ENCODE assay signal across 14 cellular contexts in genomic region chrX:101040197-101040596, GRCh38. TPM values are rescaled to one million over a fixed set of nuclear protein-coding genes. Genes with fewer than 3 reads are reported as not detected.
"Had no signal": no experiment of that assay in that cellular context is flagged by ENCODE, and none has a peak within 500 bp of the region (broad histone marks: within the 10 kb centered on the region; RNA-seq: fewer than 3 reads in every experiment).

No MANE protein-coding gene starts in this region.

- H3K4me3 Mint-ChIP-seq: activated CD4-positive, alpha-beta T cell treated with anti-CD3 and anti-CD28 coated beads, Interleukin-2, amount 10 ng/mL, durations not matched to agents 7 days and 5 days; brain; dendritic cell treated with granulocyte-macrophage colony-stimulating factor and Interleukin-4, amounts not matched to agents 40 ng/mL and 50 ng/mL, for 4 days; naive thymus-derived CD4-positive, alpha-beta T cell had no signal

- H3K27me3 ChIP-seq: tibial artery, vagina had no signal

- H3K4me3 ChIP-seq: tibial artery, vagina had no signal

- H3K27me3 Mint-ChIP-seq: activated CD4-positive, alpha-beta T cell treated with anti-CD3 and anti-CD28 coated beads, Interleukin-2, amount 10 ng/mL, durations not matched to agents 7 days and 5 days; dendritic cell treated with granulocyte-macrophage colony-stimulating factor and Interleukin-4, amounts not matched to agents 40 ng/mL and 50 ng/mL, for 4 days; naive thymus-derived CD4-positive, alpha-beta T cell had no signal

- H3K27ac ChIP-seq: tibial artery, vagina, WERI-Rb-1 had no signal

- H3K36me3 ChIP-seq: WERI-Rb-1 had no signal

- H3K9me3 Mint-ChIP-seq: activated CD4-positive, alpha-beta T cell treated with anti-CD3 and anti-CD28 coated beads, Interleukin-2, amount 10 ng/mL, durations not matched to agents 7 days and 5 days; dendritic cell treated with granulocyte-macrophage colony-stimulating factor and Interleukin-4, amounts not matched to agents 40 ng/mL and 50 ng/mL, for 4 days; naive thymus-derived CD4-positive, alpha-beta T cell had no signal

- H3K4me1 ChIP-seq: tibial artery, vagina had no signal

- H3K27ac Mint-ChIP-seq: activated CD4-positive, alpha-beta T cell treated with anti-CD3 and anti-CD28 coated beads, Interleukin-2, amount 10 ng/mL, durations not matched to agents 7 days and 5 days; brain; dendritic cell treated with granulocyte-macrophage colony-stimulating factor and Interleukin-4, amounts not matched to agents 40 ng/mL and 50 ng/mL, for 4 days; naive thymus-derived CD4-positive, alpha-beta T cell had no signal

- H3K4me1 Mint-ChIP-seq: brain had no signal

- H3K9me3 ChIP-seq: tibial artery, vagina had no signal

- ATAC-seq: naive thymus-derived CD4-positive, alpha-beta T cell had no signal

- DNase-seq: activated CD4-positive, alpha-beta T cell treated with anti-CD3 and anti-CD28 coated beads, Interleukin-2, amount 10 ng/mL, durations not matched to agents 7 days and 5 days; activated naive CD4-positive, alpha-beta T cell treated with Interleukin-2 at 50 U/mL for 16 hours; amniotic stem cell; cerebellar nuclear complex; erythroblast; glutamatergic neuron; naive thymus-derived CD4-positive, alpha-beta T cell; retina; stimulated activated CD4-positive, alpha-beta T cell treated with anti-CD3 and anti-CD28 coated beads, Interleukin-15, amount 100 ng/mL, for 24 hours; tibial artery; WERI-Rb-1 had no signal

RNA-seq across cellular contexts. Expression of gene TMEM35A, which starts 38.5 kb away (rescaled TPM):
- total RNA-seq: activated CD4-positive, alpha-beta T cell treated with anti-CD3 and anti-CD28 coated beads, Interleukin-2, amount 10 ng/mL, durations not matched to agents 7 days and 5 days; naive thymus-derived CD4-positive, alpha-beta T cell had no signal
